ENCODE assay signal across 8 cellular contexts in the genomic region with DNA sequence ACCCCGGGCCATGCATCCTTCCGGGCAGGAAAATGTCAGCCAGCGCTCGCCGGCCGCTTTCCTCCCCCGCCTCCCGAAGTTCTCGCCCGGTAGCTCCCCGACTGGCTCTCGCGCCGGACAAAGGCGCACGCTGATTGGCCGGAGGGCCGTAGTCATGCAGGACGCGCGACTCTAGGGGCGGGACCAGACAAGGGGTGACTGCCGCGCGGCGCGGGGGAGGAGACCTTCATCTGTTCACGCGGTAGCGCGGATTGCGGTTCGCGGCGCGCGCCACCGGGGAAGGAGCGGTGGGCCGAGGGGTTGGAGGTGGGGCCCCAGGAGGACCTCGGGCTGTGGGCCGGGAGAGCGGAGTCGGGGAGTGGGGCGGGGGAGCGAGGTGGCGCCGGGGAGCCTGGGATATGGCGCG. TPM values are rescaled to one million over a fixed set of nuclear protein-coding genes. Genes with fewer than 3 reads are reported as not detected.
A peak's percentile ranks its signal among the peaks of the same experiment; 100 is the strongest.
DNase-seq lines count a peak whose midpoint lies in the region; ATAC-seq and TF ChIP-seq lines count a peak whose summit lies in the region.

Gene FLVCR1 (plus strand): TSS at position 221 of the 406 bp plus-strand sequence. CDS start 178 bp downstream, at position 399.

- peak; percentile 98 for DNase-seq in AG08396 (ENCODE audit: low spot score)
- peak; percentile 93 for DNase-seq in NCI-H2227 treated with DMSO at 0.1 percent for 48 hours (lab: John Stamatoyannopoulos, UW)
- DNase-seq in WERI-Rb-1 = peak; percentile 100
- DNase-seq in mammary epithelial cell = peak; percentile 94

- WGBS in mammary epithelial cell (ENCODE audit: low coverage, missing lambda C conversion rate) = no CpG with 5 or more reads among the region's 50 CpGs

- peak; percentile 97 for ATAC-seq in HG03175 (IDR thresholded peaks at IDR 0.05; ENCODE audit: unreplicated experiment)

- peak within 1 kb of the TSS; percentile 89 for H2AFZ ChIP-seq in mammary epithelial cell (ENCODE audit: low read depth, low read length)

- peak within 1 kb of the TSS; percentile 100 for H3K4me2 ChIP-seq in mammary epithelial cell (ENCODE audit: insufficient read depth, low read depth, low read length)

- H3K9me3 ChIP-seq in WERI-Rb-1 (ENCODE audit: severe bottlenecking) (no peaks in the 10 kb centered on the region), mammary epithelial cell (replicated peaks; ENCODE audit: insufficient read depth, low read length) (no peaks in the 10 kb centered on the region), iPS-20b (ENCODE audit: insufficient read depth, low read depth, low read length) (no peaks in the 10 kb centered on the region)

- H3K4me1 ChIP-seq in mammary epithelial cell (ENCODE audit: insufficient read depth, low read length) = peaks cover 23% of the 10 kb centered on the region
- H3K4me1 ChIP-seq in iPS-20b (ENCODE audit: insufficient read depth, low read length) = peaks cover 16% of the 10 kb centered on the region

- intact Hi-C loops in mammary epithelial cell (cut with micrococcal nuclease) = loop anchor here (1.0 to 5.0 kb wide), 3 partner anchors 15 to 401 kb away; partner anchors contain the start of genes NSL1 and TATDN3

- TF ChIP-seq CTCF in WERI-Rb-1 (IDR thresholded peaks at IDR 0.05; ENCODE audit: low read depth, low read length) (no peak), mammary epithelial cell (conservative IDR thresholded peaks at IDR 0.05 in 1 of 2, IDR thresholded peaks at IDR 0.05 in 1 of 2; ENCODE audit: extremely low read depth in 1 of 2, insufficient read depth in 1 of 2, low read depth in 1 of 2, low read length in 2 of 2) (no peak)

- BruUV-seq in mammary epithelial cell (replicated peaks; lab: Mats Ljungman, UMichigan) = no TSS peak

- H3K27me3 ChIP-seq in WERI-Rb-1 (ENCODE audit: insufficient read depth, low read depth, severe bottlenecking) = no peaks in the 10 kb centered on the region
- H3K27me3 ChIP-seq in mammary epithelial cell (ENCODE audit: insufficient read depth, low read length) = no peaks in the 10 kb centered on the region
- no peaks in the 10 kb centered on the region for H3K27me3 ChIP-seq in iPS-20b (ENCODE audit: insufficient read depth, low read length)

- dilution Hi-C loops in mammary epithelial cell (cut with HindIII; ENCODE audit: low sequenced_read_pairs) = no loop called here

- in situ Hi-C loops in GM18951 (cut with MboI; ENCODE audit: low sequenced_read_pairs, unreplicated experiment) (no loop called here), mammary epithelial cell (cut with MboI; ENCODE audit: low sequenced_read_pairs in 2 of 2) (no loop called here)

- peak; percentile 72 for TF ChIP-seq POLR2A in GM18951 (IDR thresholded peaks at IDR 0.05; ENCODE audit: extremely low read depth, insufficient read depth, insufficient read length)

- H3K9ac ChIP-seq in mammary epithelial cell (ENCODE audit: insufficient read depth, low read length) = peak within 1 kb of the TSS; percentile 52
- H3K9ac ChIP-seq in iPS-20b (ENCODE audit: low read depth, low read length) = peak within 1 kb of the TSS; percentile 90

- H3K4me3 ChIP-seq in WERI-Rb-1 (ENCODE audit: low read depth, low read length) (peak within 1 kb of the TSS; percentile 81), mammary epithelial cell (replicated peaks in 1 of 3; ENCODE audit: insufficient read depth in 1 of 3, low read depth in 2 of 3, low read length in 3 of 3) (peak within 1 kb of the TSS; percentile 73 to 95 (median 77)), iPS-20b (ENCODE audit: low read length) (peak within 1 kb of the TSS; percentile 100), skin epidermis (peak within 1 kb of the TSS; percentile 75 to 99 (median 96))

- H3K36me3 ChIP-seq in WERI-Rb-1 = peaks cover 45% of the 10 kb centered on the region
- H3K36me3 ChIP-seq in mammary epithelial cell (ENCODE audit: insufficient read depth, low read length) = peaks cover 4% of the 10 kb centered on the region
- H3K36me3 ChIP-seq in iPS-20b (ENCODE audit: insufficient read depth, low read depth, low read length) = peaks cover 23% of the 10 kb centered on the region

- peaks cover 52% of the 10 kb centered on the region for H3K79me2 ChIP-seq in mammary epithelial cell (ENCODE audit: insufficient read depth, low read length)

- CTCF ChIA-PET in mammary epithelial cell (lab: Charles Lee; ENCODE audit: low non-redundant PET) = interaction anchor here (0.6 kb wide), 3 partner anchors 37 to 1290 kb away, joined by 3 to 8 read pairs (median 3); no protein-coding TSS in a partner anchor

- H4K20me1 ChIP-seq in mammary epithelial cell (ENCODE audit: insufficient read depth, low read length) = no peaks in the 10 kb centered on the region

- H3K27ac ChIP-seq in WERI-Rb-1 (peak within 1 kb of the TSS; percentile 94), mammary epithelial cell (ENCODE audit: insufficient read depth, low read depth, low read length) (peak within 1 kb of the TSS; percentile 61), iPS-20b (ENCODE audit: low read length) (peak within 1 kb of the TSS; percentile 66), skin epidermis (peak within 1 kb of the TSS in 20 of 21 experiments; percentile 57 to 94 (median 87))

RNA-seq across cellular contexts. Expression of gene FLVCR1, which starts in this region (rescaled TPM):
- total RNA-seq in mammary epithelial cell = 1 to 10 TPM; 8.8 to 9.2 TPM
- 3.3 TPM for polyA plus RNA-seq in mammary epithelial cell
- polyA minus RNA-seq in mammary epithelial cell = 12.2 TPM

Comparison
In these comparisons a context has a peak if more than half of its experiments do, and no peak if none do; other contexts are left out.
1. Peak in every context shown above with its lines: DNase-seq, ATAC-seq, H3K4me3 ChIP-seq and H3K27ac ChIP-seq.